ENCODE assay signal across 25 cellular contexts in genomic region chr12:87596134-87596533, GRCh38.
"Had no signal": no experiment of that assay in that cellular context is flagged by ENCODE, and none has a peak within 500 bp of the region (broad histone marks: within the 10 kb centered on the region; RNA-seq: fewer than 3 reads in every experiment).

No MANE protein-coding gene starts in this region.

- H3K27ac ChIP-seq: neutrophil, ovary, parathyroid adenoma, psoas muscle, skin epidermis, spleen, stomach, thoracic aorta, thyroid gland, tibial nerve, upper lobe of right lung, uterus had no signal

- H3K9ac ChIP-seq: parathyroid adenoma had no signal

- H3K27me3 ChIP-seq: neutrophil, ovary, spleen, stomach, thyroid gland, tibial nerve, upper lobe of right lung, uterus had no signal

- H3K4me1 ChIP-seq: parathyroid adenoma, psoas muscle, spleen, stomach, thyroid gland, tibial nerve, upper lobe of right lung, uterus had no signal

- DNase-seq: naive thymus-derived CD4-positive, alpha-beta T cell; natural killer cell; nucleus accumbens; ovary; posterior cingulate gyrus; psoas muscle; right cardiac atrium; spleen; stimulated activated CD4-positive, alpha-beta T cell treated with anti-CD3 and anti-CD28 coated beads, Interleukin-12 subunit alpha, Interleukin-12 subunit beta, amount 100 ng/mL, for 4 hours; stimulated activated CD4-positive, alpha-beta T cell treated with anti-CD3 and anti-CD28 coated beads, Interleukin-1b, Interleukin-23, amount 100 ng/mL, for 48 hours; stimulated activated CD4-positive, alpha-beta T cell treated with anti-CD3 and anti-CD28 coated beads, Interleukin-4, amount 100 ng/mL, for 1 hour; stimulated activated naive B cell treated with anti-CD40 and anti-IgM and Interleukin-4, amounts not matched to agents 10 μg/mL and 1 μg/mL and 100 μg/mL, for 72 hours; stimulated activated naive CD4-positive, alpha-beta T cell treated with Interleukin-2 at 50 U/mL for 16 hours; stomach; thyroid gland; upper lobe of right lung; uterus had no signal

- H3K36me3 ChIP-seq: neutrophil, ovary, spleen, stomach, thoracic aorta, thyroid gland, tibial nerve, upper lobe of right lung, uterus had no signal

- H3K4me2 ChIP-seq: smooth muscle cell had no signal

- H3K79me2 ChIP-seq: parathyroid adenoma had no signal

- ATAC-seq: naive thymus-derived CD4-positive, alpha-beta T cell; natural killer cell; psoas muscle; right cardiac atrium; sciatic nerve; stimulated activated effector memory CD8-positive, alpha-beta T cell treated with anti-CD3 and anti-CD28 coated beads, Interleukin-12 subunit alpha, Interleukin-12 subunit beta, amount 100 ng/mL, for 72 hours; stimulated activated naive B cell treated with anti-CD40 and anti-IgM and Interleukin-4, amounts not matched to agents 10 μg/mL and 1 μg/mL and 100 μg/mL, for 72 hours; upper lobe of right lung had no signal

- H3K4me3 ChIP-seq: ovary, psoas muscle, skin epidermis, smooth muscle cell, spleen, stomach, thoracic aorta, thyroid gland, tibial nerve, upper lobe of right lung, uterus had no signal

- H3K9me3 ChIP-seq: neutrophil, ovary, psoas muscle, spleen, stomach, thoracic aorta, thyroid gland, tibial nerve, upper lobe of right lung, uterus had no signal

- H2AFZ ChIP-seq: parathyroid adenoma had no signal
